8 cellular contexts compared by ENCODE assay signal in genomic region chr20:13325796-13326340, GRCh38.
"Had no signal": no experiment of that assay in that cellular context is flagged by ENCODE, and none has a peak within 500 bp of the region (broad histone marks: within the 10 kb centered on the region; RNA-seq: fewer than 3 reads in every experiment).

No MANE protein-coding gene starts in this region.

- H3K4me1 ChIP-seq: HAP-1 had no signal

- H3K4me2 ChIP-seq: KMS-11 had no signal

- H3K9me3 ChIP-seq: HAP-1 had no signal

- H3K27ac ChIP-seq: GM23248, KMS-11 had no signal

- DNase-seq: GM23248, GOT3, H7, HFFc6, KBM-7 had no signal

- H2AFZ ChIP-seq: GM23248 had no signal

- H3K4me3 ChIP-seq: GM23248, HAP-1 had no signal

- FAIRE-seq: HTR-8/SVneo had no signal

- H3K36me3 ChIP-seq: HAP-1 had no signal

- H3K9ac ChIP-seq: GM23248, KMS-11 had no signal
